ENCODE assay signal across 10 cellular contexts in the genomic region with DNA sequence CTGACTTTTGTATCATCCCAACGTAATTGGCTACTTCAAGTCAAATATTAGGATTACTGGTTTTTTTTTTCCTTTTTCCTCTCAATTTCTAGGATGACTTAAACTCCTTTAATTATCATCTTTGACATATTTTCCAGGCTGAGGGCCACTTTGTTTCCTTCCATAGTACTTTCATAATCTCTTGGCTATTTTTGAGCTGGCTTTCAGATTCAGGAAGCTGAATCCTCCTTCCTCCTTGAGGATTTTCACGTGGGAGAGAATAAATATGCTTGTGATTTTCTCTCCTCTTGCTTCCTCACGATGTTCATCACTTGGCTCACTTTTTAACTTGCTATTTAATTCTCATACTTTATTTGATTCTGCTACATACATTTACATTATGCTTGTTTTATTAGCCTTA.
"Had no signal": no experiment of that assay in that cellular context is flagged by ENCODE, and none has a peak within 500 bp of the region (broad histone marks: within the 10 kb centered on the region; RNA-seq: fewer than 3 reads in every experiment).

No MANE protein-coding gene starts in this region.

- DNase-seq: activated CD4-positive, alpha-beta T cell treated with anti-CD3 and anti-CD28 coated beads, Interleukin-2, amount 50 U/mL, for 4 hours; activated CD4-positive, CD25-positive, alpha-beta regulatory T cell treated with anti-CD3 and anti-CD28 coated beads, Interleukin-2, amount 50 U/mL, for 72 hours; activated CD8-positive, alpha-beta memory T cell treated with anti-CD3 and anti-CD28 coated beads, Interleukin-2, amount 10 ng/mL, durations not matched to agents 7 days and 5 days; activated effector memory CD4-positive, alpha-beta T cell treated with Interleukin-2 at 50 U/mL for 16 hours; activated T-cell treated with anti-CD3 and anti-CD28 coated beads, Interleukin-2, amount 50 U/mL, for 24 hours; ovary; SJCRH30; SW 1271 had no signal

- H3K27ac ChIP-seq: ovary, SJCRH30, skin epidermis had no signal

- H3K9me3 ChIP-seq: ovary, SJCRH30 had no signal

- H3K4me3 ChIP-seq: ovary, SJCRH30, skin epidermis had no signal

- H3K27me3 ChIP-seq: ovary, SJCRH30 had no signal

- H3K36me3 ChIP-seq: ovary, SJCRH30 had no signal

- ATAC-seq: activated CD8-positive, alpha-beta memory T cell treated with anti-CD3 and anti-CD28 coated beads, Interleukin-2, amount 10 ng/mL, durations not matched to agents 7 days and 5 days; stimulated activated effector memory CD8-positive, alpha-beta T cell treated with anti-CD3 and anti-CD28 coated beads, Interleukin-12 subunit alpha, Interleukin-12 subunit beta, amount 100 ng/mL, for 72 hours had no signal
